Comparison of ENCODE assay signal across 18 cellular contexts in the genomic region with DNA sequence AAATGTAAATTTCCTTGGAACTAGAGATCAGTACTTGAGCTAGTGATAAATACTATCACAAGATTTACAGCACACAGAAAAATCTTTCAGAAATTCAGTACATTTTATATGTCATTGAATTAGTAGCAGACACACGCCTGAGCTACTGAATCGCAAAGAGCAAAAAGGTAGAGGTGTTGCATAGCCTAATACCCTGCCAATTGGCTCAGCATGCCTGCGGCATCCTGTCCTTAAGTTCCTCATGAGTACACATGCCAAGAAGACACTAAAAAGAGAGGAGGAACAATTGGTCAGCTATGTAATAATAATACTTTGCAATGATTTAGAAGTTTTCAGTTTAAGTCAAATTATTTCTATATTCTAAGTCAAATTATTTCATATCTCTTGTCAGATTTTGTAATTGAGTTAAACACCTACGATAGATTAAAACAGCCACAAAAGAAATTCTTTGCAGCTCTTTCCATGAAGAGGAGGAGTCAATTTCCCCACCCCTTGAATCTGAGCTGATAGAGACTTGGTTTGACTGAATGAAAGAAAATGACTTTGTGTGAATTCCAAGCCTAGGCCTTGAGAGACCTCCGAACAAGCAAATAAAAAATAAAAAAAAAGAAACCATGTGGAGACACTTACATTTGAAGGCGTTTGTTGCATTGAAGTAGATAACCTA. TPM values are rescaled to one million over a fixed set of nuclear protein-coding genes. Genes with fewer than 3 reads are reported as not detected.
DNase-seq lines count a peak whose midpoint lies in the region; ATAC-seq and TF ChIP-seq lines count a peak whose summit lies in the region.
"Had no signal": no experiment of that assay in that cellular context is flagged by ENCODE, and none has a peak within 500 bp of the region (broad histone marks: within the 10 kb centered on the region; RNA-seq: fewer than 3 reads in every experiment).

No MANE protein-coding gene starts in this region.

- no peaks in the 10 kb centered on the region for H4K20me1 ChIP-seq in neural progenitor cell (ENCODE audit: low read depth)

- no peak overlapping the region for H3K9ac ChIP-seq in HUES48 (ENCODE audit: low read depth, low read length)
- no peak overlapping the region for H3K9ac ChIP-seq in neural progenitor cell
- H3K9ac ChIP-seq: GM23248 had no signal

- H2AFZ ChIP-seq in neural progenitor cell (replicated peaks), result no peak overlapping the region
- H2AFZ ChIP-seq: GM23248 had no signal

- H3K36me3 Mint-ChIP-seq in neural progenitor cell, result no peaks in the 10 kb centered on the region
- H3K36me3 Mint-ChIP-seq: CD4-positive, CD25-positive, alpha-beta regulatory T cell; T-cell had no signal

- H3K27ac ChIP-seq in HUES48 (ENCODE audit: low read depth, low read length) (peak overlapping the region; percentile 52), SJCRH30 (peak overlapping the region; percentile 90), neural progenitor cell (peak overlapping the region; percentile 31)
- H3K27ac ChIP-seq: GM23248, RWPE1 had no signal

- peaks cover 13% of the 10 kb centered on the region for H3F3A ChIP-seq in neural progenitor cell (ENCODE audit: low read depth)

- peaks cover 46% of the 10 kb centered on the region for H3K4me1 Mint-ChIP-seq in neural progenitor cell

- no peak for TF ChIP-seq CTCF in epithelial cell of esophagus (IDR thresholded peaks at IDR 0.05; ENCODE audit: insufficient read depth, low read depth, low read length, missing control alignments)
- TF ChIP-seq CTCF in neural progenitor cell (IDR thresholded peaks at IDR 0.05), result no peak

- H3K4me3 ChIP-seq in HUES48 (ENCODE audit: low read depth, low read length), result no peak overlapping the region
- H3K4me3 ChIP-seq in SJCRH30, result peak overlapping the region; percentile 51
- H3K4me3 ChIP-seq in epithelial cell of esophagus (ENCODE audit: low read length), result no peak overlapping the region
- no peak overlapping the region for H3K4me3 ChIP-seq in neural progenitor cell
- H3K4me3 ChIP-seq: GM23248 had no signal

- H3K9me3 ChIP-seq in HUES48 (ENCODE audit: control insufficient read depth, insufficient read depth, low read length), result no peaks in the 10 kb centered on the region
- H3K9me3 ChIP-seq in SJCRH30 (replicated peaks), result no peaks in the 10 kb centered on the region
- H3K9me3 ChIP-seq in neural progenitor cell (ENCODE audit: low read depth), result no peaks in the 10 kb centered on the region

- H3K27me3 ChIP-seq in HUES48 (ENCODE audit: control insufficient read depth, insufficient read depth, low read length) (no peaks in the 10 kb centered on the region), SJCRH30 (no peaks in the 10 kb centered on the region), neural progenitor cell (no peaks in the 10 kb centered on the region)

- no peaks in the 10 kb centered on the region for H3K9me3 Mint-ChIP-seq in neural progenitor cell
- H3K9me3 Mint-ChIP-seq: T-cell had no signal

- DNase-seq in SJCRH30, result peak; percentile 34 to 64
- peak; percentile 49 for DNase-seq in epithelial cell of esophagus (ENCODE audit: low read depth)
- DNase-seq in neural progenitor cell (ENCODE audit: low spot score), result no peak
- DNase-seq in DMS79 (lab: John Stamatoyannopoulos, UW), result no peak
- no peak for DNase-seq in NCI-H774 (lab: John Stamatoyannopoulos, UW)
- DNase-seq: CD4-positive, CD25-positive, alpha-beta regulatory T cell; COR-L47; GM23248; HCEC 1CT; Karpas-422; NCI-H1417 treated with DMSO at 0.1 percent for 48 hours; NCI-H187 treated with DMSO at 0.1 percent for 48 hours; NCI-H2107; NCI-H226; T-cell had no signal

- no peaks in the 10 kb centered on the region for H3K27me3 Mint-ChIP-seq in neural progenitor cell (ENCODE audit: insufficient read depth, low read depth)

- H3K36me3 ChIP-seq in HUES48 (ENCODE audit: control insufficient read depth, insufficient read depth, low read length) (no peaks in the 10 kb centered on the region), SJCRH30 (no peaks in the 10 kb centered on the region), neural progenitor cell (no peaks in the 10 kb centered on the region)

- peak overlapping the region; percentile 35 for H3K4me2 ChIP-seq in neural progenitor cell

- ATAC-seq in GM18870 (IDR thresholded peaks at IDR 0.05; ENCODE audit: unreplicated experiment), result no peak
- ATAC-seq: T-cell had no signal

- H3K27ac Mint-ChIP-seq in neural progenitor cell, result peak overlapping the region; percentile 94
- H3K27ac Mint-ChIP-seq: CD4-positive, CD25-positive, alpha-beta regulatory T cell; T-cell had no signal

- H3K4me1 ChIP-seq in HUES48 (ENCODE audit: control insufficient read depth, insufficient read depth, low read length) (peaks cover 26% of the 10 kb centered on the region), SJCRH30 (peaks cover 12% of the 10 kb centered on the region), neural progenitor cell (peaks cover 36% of the 10 kb centered on the region)

- H3K4me3 Mint-ChIP-seq in neural progenitor cell, result no peak overlapping the region
- H3K4me3 Mint-ChIP-seq: CD4-positive, CD25-positive, alpha-beta regulatory T cell; T-cell had no signal

- no peaks in the 10 kb centered on the region for H3K79me2 ChIP-seq in neural progenitor cell (ENCODE audit: low read depth)

RNA-seq across cellular contexts. Expression of a gene that starts 36.2 kb away (rescaled TPM):
- total RNA-seq in SJCRH30 (2014; rRNA removed; shearing (Covaris generic)), result 57.0 and 58.4 TPM in 2 replicates
- total RNA-seq in neural progenitor cell (ENCODE audit: low replicate concordance), result 41.9 and 74.4 TPM in 2 replicates

Comparison
In these comparisons a context has a peak if more than half of its experiments do, and no peak if none do; other contexts are left out.
1. H3K27ac ChIP-seq: peak in every context shown above with its lines; median percentile 90 in SJCRH30; 52 in HUES48; 31 in neural progenitor cell.
2. DNase-seq: peak in SJCRH30 (2 of 2) and epithelial cell of esophagus (single experiment); none in neural progenitor cell (single experiment), DMS79 (single experiment) and NCI-H774 (single experiment).